27 cellular contexts compared by ENCODE assay signal in genomic region chr9:129785866-129786265, GRCh38. TPM values are rescaled to one million over a fixed set of nuclear protein-coding genes. Genes with fewer than 3 reads are reported as not detected.
"Had no signal": no experiment of that assay in that cellular context is flagged by ENCODE, and none has a peak within 500 bp of the region (broad histone marks: within the 10 kb centered on the region; RNA-seq: fewer than 3 reads in every experiment).

No MANE protein-coding gene starts in this region.

- H3K27ac Mint-ChIP-seq: activated CD4-positive, alpha-beta memory T cell treated with anti-CD3 and anti-CD28 coated beads, Interleukin-2, amount 10 ng/mL, durations not matched to agents 7 days and 5 days; activated CD4-positive, alpha-beta T cell treated with anti-CD3 and anti-CD28 coated beads for 36 hours; activated CD4-positive, alpha-beta T cell treated with anti-CD3 and anti-CD28 coated beads, Interleukin-2, amount 10 ng/mL, durations not matched to agents 7 days and 5 days; activated naive CD8-positive, alpha-beta T cell; activated T-cell treated with anti-CD3 and anti-CD28 coated beads, Interleukin-2, amount 50 U/mL, for 24 hours; activated T-cell treated with anti-CD3 and anti-CD28 coated beads, Interleukin-2, amount 50 U/mL, for 72 hours; dendritic cell treated with granulocyte-macrophage colony-stimulating factor and Interleukin-4, amounts not matched to agents 40 ng/mL and 50 ng/mL, for 4 days; endodermal cell; T-helper 17 cell had no signal

- H3K36me3 Mint-ChIP-seq: activated naive CD8-positive, alpha-beta T cell had no signal

- H3K4me3 ChIP-seq: coronary artery, dorsolateral prefrontal cortex, esophagus muscularis mucosa had no signal

- H3K4me3 Mint-ChIP-seq: activated CD4-positive, alpha-beta memory T cell treated with anti-CD3 and anti-CD28 coated beads, Interleukin-2, amount 10 ng/mL, durations not matched to agents 7 days and 5 days; activated CD4-positive, alpha-beta T cell treated with anti-CD3 and anti-CD28 coated beads for 36 hours; activated CD4-positive, alpha-beta T cell treated with anti-CD3 and anti-CD28 coated beads, Interleukin-2, amount 10 ng/mL, durations not matched to agents 7 days and 5 days; activated naive CD8-positive, alpha-beta T cell; activated T-cell treated with anti-CD3 and anti-CD28 coated beads, Interleukin-2, amount 50 U/mL, for 24 hours; activated T-cell treated with anti-CD3 and anti-CD28 coated beads, Interleukin-2, amount 50 U/mL, for 72 hours; central memory CD8-positive, alpha-beta T cell; dendritic cell treated with granulocyte-macrophage colony-stimulating factor and Interleukin-4, amounts not matched to agents 40 ng/mL and 50 ng/mL, for 4 days; endodermal cell; T-helper 17 cell had no signal

- H3K4me1 Mint-ChIP-seq: endodermal cell had no signal

- DNase-seq: activated CD4-positive, alpha-beta memory T cell treated with anti-CD3 and anti-CD28 coated beads, Interleukin-2, amount 10 ng/mL, durations not matched to agents 7 days and 5 days; activated CD4-positive, alpha-beta T cell treated with anti-CD3 and anti-CD28 coated beads for 36 hours; activated CD4-positive, alpha-beta T cell treated with anti-CD3 and anti-CD28 coated beads, Interleukin-2, amount 10 ng/mL, durations not matched to agents 7 days and 5 days; activated CD4-positive, alpha-beta T cell treated with anti-CD3 and anti-CD28 coated beads, Interleukin-2, amount 50 U/mL, for 4 hours; activated CD4-positive, CD25-positive, alpha-beta regulatory T cell; activated CD4-positive, CD25-positive, alpha-beta regulatory T cell treated with anti-CD3 and anti-CD28 coated beads, Interleukin-2, amount 50 U/mL, for 72 hours; activated CD8-positive, alpha-beta memory T cell treated with anti-CD3 and anti-CD28 coated beads, Interleukin-2, amount 50 U/mL, for 48 hours; activated gamma-delta T cell; activated naive CD4-positive, alpha-beta T cell treated with anti-CD3 and anti-CD28 coated beads, Interleukin-2, amount 50 U/mL, for 16 hours; activated naive CD4-positive, alpha-beta T cell treated with Interleukin-2 at 50 U/mL for 16 hours; activated T-cell treated with anti-CD3 and anti-CD28 coated beads for 4 hours; activated T-cell treated with anti-CD3 and anti-CD28 coated beads, Interleukin-2, amount 50 U/mL, for 24 hours; activated T-cell treated with anti-CD3 and anti-CD28 coated beads, Interleukin-2, amount 50 U/mL, for 72 hours; amniotic stem cell; anterior cingulate cortex; brain microvascular endothelial cell; dorsolateral prefrontal cortex; effector memory CD4-positive, alpha-beta T cell; endodermal cell; head of caudate nucleus; T-helper 1 cell; T-helper 17 cell had no signal

- H3K9me3 Mint-ChIP-seq: activated CD4-positive, alpha-beta memory T cell treated with anti-CD3 and anti-CD28 coated beads, Interleukin-2, amount 10 ng/mL, durations not matched to agents 7 days and 5 days; activated CD4-positive, alpha-beta T cell treated with anti-CD3 and anti-CD28 coated beads, Interleukin-2, amount 10 ng/mL, durations not matched to agents 7 days and 5 days; activated T-cell treated with anti-CD3 and anti-CD28 coated beads, Interleukin-2, amount 50 U/mL, for 24 hours; activated T-cell treated with anti-CD3 and anti-CD28 coated beads, Interleukin-2, amount 50 U/mL, for 72 hours; central memory CD8-positive, alpha-beta T cell; dendritic cell treated with granulocyte-macrophage colony-stimulating factor and Interleukin-4, amounts not matched to agents 40 ng/mL and 50 ng/mL, for 4 days; endodermal cell had no signal

- H3K27me3 Mint-ChIP-seq: activated CD4-positive, alpha-beta T cell treated with anti-CD3 and anti-CD28 coated beads, Interleukin-2, amount 10 ng/mL, durations not matched to agents 7 days and 5 days; activated T-cell treated with anti-CD3 and anti-CD28 coated beads, Interleukin-2, amount 50 U/mL, for 24 hours had no signal

RNA-seq across cellular contexts. Expression of gene PTGES, which starts 33.0 kb away (rescaled TPM):
- total RNA-seq: activated CD4-positive, alpha-beta memory T cell treated with anti-CD3 and anti-CD28 coated beads, Interleukin-2, amount 10 ng/mL, durations not matched to agents 7 days and 5 days; activated CD4-positive, alpha-beta T cell treated with anti-CD3 and anti-CD28 coated beads, Interleukin-2, amount 10 ng/mL, durations not matched to agents 7 days and 5 days had no signal
